11 cellular contexts compared by ENCODE assay signal in the genomic region with DNA sequence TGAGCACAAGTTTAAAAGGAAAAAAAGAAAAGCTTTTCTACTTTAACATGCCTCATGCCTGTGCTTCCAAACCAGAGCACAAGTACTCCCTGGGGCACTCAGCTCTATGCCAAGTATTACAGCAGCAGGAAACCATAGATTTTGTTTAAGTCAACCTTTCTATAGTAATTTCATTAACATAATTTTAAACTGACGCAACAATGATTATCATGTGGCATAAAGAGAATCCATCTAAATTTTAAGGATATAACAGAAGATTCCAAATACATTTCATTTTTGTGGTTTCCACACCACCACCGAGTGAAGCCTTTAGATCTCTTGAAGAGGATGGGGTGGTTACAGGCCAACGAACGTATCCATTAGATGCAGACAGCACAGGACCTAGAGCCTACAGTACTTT.
DNase-seq lines count a peak whose midpoint lies in the region; ATAC-seq and TF ChIP-seq lines count a peak whose summit lies in the region.
"Had no signal": no experiment of that assay in that cellular context is flagged by ENCODE, and none has a peak within 500 bp of the region (broad histone marks: within the 10 kb centered on the region; RNA-seq: fewer than 3 reads in every experiment).

No MANE protein-coding gene starts in this region.

- H3K4me1 ChIP-seq in mesenchymal stem cell (ENCODE audit: control insufficient read depth, insufficient read depth, low read depth, low read length) (peaks cover 9% of the 10 kb centered on the region), colonic mucosa (peaks cover 12% of the 10 kb centered on the region), H9 (ENCODE audit: insufficient read depth, low read length) (peaks cover 6% of the 10 kb centered on the region; the same call in 1 of the 2 replicates)

- WGBS in mesenchymal stem cell: 10% methylated on average over 2 of the region's 4 CpGs
- 44 to 47% methylated on average over 4 of the region's 4 CpGs for WGBS in lower leg skin, 2 donors
- WGBS in H9 (ENCODE audit: extremely low coverage, insufficient read length, low lambda C conversion rate): no CpG with 5 or more reads among the region's 4 CpGs

- H3K9me3 Mint-ChIP-seq in H9: no peaks in the 10 kb centered on the region

- H2BK20ac ChIP-seq in H9 (ENCODE audit: low read depth, low read length, poor library complexity, severe bottlenecking): no peak overlapping the region

- H3K4me3 Mint-ChIP-seq in H9: no peak overlapping the region

- no peaks in the 10 kb centered on the region for H3K36me3 ChIP-seq in mesenchymal stem cell (ENCODE audit: control insufficient read depth in 1 of 2, insufficient read depth in 2 of 2, low read depth in 1 of 2, low read length in 2 of 2)
- no peaks in the 10 kb centered on the region for H3K36me3 ChIP-seq in colonic mucosa

- peak overlapping the region in 1 of 2 experiments; percentile 16 for H3K4me3 ChIP-seq in mesenchymal stem cell (ENCODE audit: insufficient read depth in 1 of 2, low read depth in 1 of 2, low read length in 2 of 2)
- no peak overlapping the region for H3K4me3 ChIP-seq in colonic mucosa
- no peak overlapping the region for H3K4me3 ChIP-seq in lower leg skin (ENCODE audit: low read depth, poor library complexity, severe bottlenecking)
- H3K4me3 ChIP-seq: skin epidermis had no signal

- H3K4ac ChIP-seq in mesenchymal stem cell (ENCODE audit: low read depth in 1 of 2, low read length in 2 of 2): no peak overlapping the region
- H3K4ac ChIP-seq in H9 (ENCODE audit: low read depth, low read length): no peak overlapping the region

- no peak overlapping the region for H2AK5ac ChIP-seq in mesenchymal stem cell (ENCODE audit: low read length, severe bottlenecking)
- no peak overlapping the region for H2AK5ac ChIP-seq in H9 (ENCODE audit: insufficient read length, low read length)

- peaks cover 23 to 25% of the 10 kb centered on the region in 2 experiments for H3K4me1 Mint-ChIP-seq in H9

- H3K56ac ChIP-seq in H9 (ENCODE audit: insufficient read length, low read depth, low read length): no peak overlapping the region

- intact Hi-C loops in colonic mucosa (cut with DNase I) (no loop called here), lower leg skin (cut with DNase I; ENCODE audit: low total_unique reads) (no loop called here)

- ATAC-seq in GM18861 (IDR thresholded peaks at IDR 0.05; ENCODE audit: unreplicated experiment): peak; percentile 8
- ATAC-seq in HG02623 (IDR thresholded peaks at IDR 0.05; ENCODE audit: unreplicated experiment): peak; percentile 4

- H3K4me2 ChIP-seq in mesenchymal stem cell (ENCODE audit: low read length, poor library complexity, severe bottlenecking): no peak overlapping the region
- H3K4me2 ChIP-seq in H9 (ENCODE audit: insufficient read depth, insufficient read length, low read length): no peak overlapping the region

- H3K14ac ChIP-seq in mesenchymal stem cell (ENCODE audit: low read length in 2 of 2) (no peak overlapping the region), H9 (ENCODE audit: insufficient read depth, low read length) (no peak overlapping the region)

- H3K79me1 ChIP-seq in mesenchymal stem cell (replicated peaks; ENCODE audit: low read length, poor library complexity, severe bottlenecking) (peaks cover 9% of the 10 kb centered on the region), H9 (ENCODE audit: insufficient read depth, low read depth, low read length, poor library complexity, severe bottlenecking) (no peaks in the 10 kb centered on the region)

- DNase-seq in RPMI7951 (ENCODE audit: low read depth): peak; percentile 58
- DNase-seq in mesenchymal stem cell: peak; percentile 54
- DNase-seq in colonic mucosa: no peak
- no peak for DNase-seq in lower leg skin (ENCODE audit: low spot score in 2 of 2)
- DNase-seq in H9: no peak
- no peak for DNase-seq in nucleus accumbens (lab: John Stamatoyannopoulos, UW)
- DNase-seq: GF-D8 had no signal

- H2BK120ac ChIP-seq in mesenchymal stem cell (ENCODE audit: low read depth, low read length) (no peak overlapping the region), H9 (ENCODE audit: low read depth, low read length, poor library complexity, severe bottlenecking) (no peak overlapping the region)

- H3K23me2 ChIP-seq in H9 (ENCODE audit: insufficient read length, low read depth, low read length, poor library complexity, severe bottlenecking): no peaks in the 10 kb centered on the region

- TF ChIP-seq POLR2A in lower leg skin (IDR thresholded peaks at IDR 0.05): no peak

- no peak overlapping the region for H4K8ac ChIP-seq in mesenchymal stem cell (ENCODE audit: low read length)
- no peak overlapping the region for H4K8ac ChIP-seq in H9 (replicated peaks; ENCODE audit: insufficient read length, low read depth, low read length)

- H3K23ac ChIP-seq in mesenchymal stem cell (ENCODE audit: low read length in 2 of 2): no peak overlapping the region
- no peak overlapping the region for H3K23ac ChIP-seq in H9 (ENCODE audit: insufficient read length, low read depth, low read length)

- H3K27me3 ChIP-seq in mesenchymal stem cell (ENCODE audit: control insufficient read depth in 1 of 2, insufficient read depth in 1 of 2, low read length in 2 of 2) (peaks cover 0 to 4% of the 10 kb centered on the region in 2 experiments), colonic mucosa (no peaks in the 10 kb centered on the region), H9 (ENCODE audit: insufficient read depth, low read length) (no peaks in the 10 kb centered on the region)

- H3K27me3 Mint-ChIP-seq in H9 (ENCODE audit: low read depth): no peaks in the 10 kb centered on the region

- H2BK15ac ChIP-seq in mesenchymal stem cell (ENCODE audit: low read depth, poor library complexity, severe bottlenecking): no peak overlapping the region
- H2BK15ac ChIP-seq in H9 (ENCODE audit: low read depth, low read length): no peak overlapping the region

- no peaks in the 10 kb centered on the region for H4K20me1 ChIP-seq in H9 (ENCODE audit: control insufficient read depth, insufficient read depth, insufficient read length)

- H3K27ac ChIP-seq in mesenchymal stem cell (ENCODE audit: low read length, poor library complexity, severe bottlenecking): peak overlapping the region; percentile 38
- H3K27ac ChIP-seq in colonic mucosa: no peak overlapping the region
- H3K27ac ChIP-seq in H9 (ENCODE audit: insufficient read length, low read depth, low read length): no peak overlapping the region

- no peak overlapping the region for H3T11ph ChIP-seq in H9 (ENCODE audit: low read length)

- no peaks in the 10 kb centered on the region for H3K9me3 ChIP-seq in mesenchymal stem cell (ENCODE audit: control insufficient read depth, low read length)
- no peaks in the 10 kb centered on the region for H3K9me3 ChIP-seq in colonic mucosa
- no peaks in the 10 kb centered on the region for H3K9me3 ChIP-seq in H9 (ENCODE audit: control insufficient read depth, low read depth, low read length)

- H3K9ac ChIP-seq in mesenchymal stem cell (ENCODE audit: low read length) (peak overlapping the region; percentile 21), colonic mucosa (ENCODE audit: low read depth in 2 of 2, low read length in 2 of 2) (no peak overlapping the region), H9 (ENCODE audit: extremely low read depth, insufficient read length, low read length) (no peak overlapping the region)

- no peak overlapping the region for H3K27ac Mint-ChIP-seq in H9
- H3K27ac Mint-ChIP-seq: IgD-negative memory B cell had no signal

- H2BK5ac ChIP-seq in mesenchymal stem cell (ENCODE audit: low read depth, low read length, poor library complexity, severe bottlenecking): no peak overlapping the region
- no peak overlapping the region for H2BK5ac ChIP-seq in H9 (ENCODE audit: insufficient read length, low read length)

- H2AFZ ChIP-seq in mesenchymal stem cell (ENCODE audit: low read depth, low read length): no peak overlapping the region
- H2AFZ ChIP-seq in H9 (ENCODE audit: low read length): no peak overlapping the region

- H4K5ac ChIP-seq in H9 (ENCODE audit: insufficient read length, low read depth, low read length): no peak overlapping the region

- H3K18ac ChIP-seq in mesenchymal stem cell (ENCODE audit: low read depth in 1 of 2, low read length in 2 of 2): no peak overlapping the region
- no peak overlapping the region for H3K18ac ChIP-seq in H9 (ENCODE audit: insufficient read length, low read depth, low read length)

- no peak overlapping the region for H4K91ac ChIP-seq in mesenchymal stem cell (ENCODE audit: low read length)
- H4K91ac ChIP-seq in H9 (ENCODE audit: insufficient read length, low read depth, low read length): no peak overlapping the region

- peaks cover 0 to 1% (median 0%) of the 10 kb centered on the region in 3 experiments; a peak in 2 of 7 replicates for H3K36me3 Mint-ChIP-seq in H9 (ENCODE audit: insufficient read depth in 1 of 3, low read depth in 3 of 3)
- H3K36me3 Mint-ChIP-seq: IgD-negative memory B cell had no signal

- TF ChIP-seq CTCF in colonic mucosa (IDR thresholded peaks at IDR 0.05) (no peak), lower leg skin (IDR thresholded peaks at IDR 0.05) (no peak), H9 (conservative IDR thresholded peaks at IDR 0.05) (no peak)

- H2BK12ac ChIP-seq in mesenchymal stem cell (ENCODE audit: low read length in 2 of 2) (no peak overlapping the region), H9 (ENCODE audit: insufficient read length, low read depth, low read length) (no peak overlapping the region)

- H3K79me2 ChIP-seq in H9 (ENCODE audit: insufficient read depth, low read length): no peaks in the 10 kb centered on the region; the same call in 1 of the 2 replicates

Comparison
In these comparisons a context has a peak if more than half of its experiments do, and no peak if none do; other contexts are left out.
1. DNase-seq: peak in RPMI7951 (single experiment) and mesenchymal stem cell (single experiment); none in colonic mucosa (single experiment), lower leg skin (0 of 2), H9 (single experiment) and nucleus accumbens (0 of 56).